18 cellular contexts compared by ENCODE assay signal in the genomic region with DNA sequence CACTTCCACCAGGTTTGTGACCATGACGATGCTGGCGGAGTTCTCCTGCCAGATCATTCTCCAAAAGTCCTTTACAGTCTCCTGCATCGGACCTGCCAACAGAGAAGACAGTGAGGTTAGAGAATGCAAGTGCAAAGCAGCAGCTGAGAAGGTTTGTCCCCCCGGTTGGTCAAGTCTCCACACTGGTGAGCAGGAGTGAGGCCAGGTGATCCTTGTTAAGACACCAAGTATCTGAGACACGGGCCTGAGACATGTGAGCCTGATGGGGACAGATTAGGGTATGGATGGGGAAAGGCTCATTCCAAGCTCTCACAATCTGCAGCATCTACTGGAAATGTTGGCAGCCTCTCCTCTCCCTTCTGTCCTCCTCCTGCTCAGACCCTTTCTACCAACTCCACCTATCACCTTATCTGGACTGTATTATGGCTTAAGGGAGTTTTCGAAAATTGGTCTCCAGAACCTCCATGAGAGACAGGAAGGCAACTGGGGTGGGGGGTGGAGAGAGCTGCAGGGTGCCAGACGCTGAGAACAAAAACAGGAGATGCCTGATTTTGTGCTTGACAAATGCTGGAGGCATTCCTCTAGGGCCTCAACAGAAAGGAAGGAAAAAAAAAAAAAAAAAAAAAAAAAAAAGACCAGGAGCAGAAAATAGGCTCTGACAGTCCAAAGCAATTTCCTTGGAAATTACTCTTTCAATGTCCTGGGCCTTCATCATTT.
DNase-seq lines count a peak whose midpoint lies in the region; ATAC-seq, FAIRE-seq and TF ChIP-seq lines count a peak whose summit lies in the region.
"Had no signal": no experiment of that assay in that cellular context is flagged by ENCODE, and none has a peak within 500 bp of the region (broad histone marks: within the 10 kb centered on the region; RNA-seq: fewer than 3 reads in every experiment).

No MANE protein-coding gene starts in this region.

- no peaks in the 10 kb centered on the region for H3K9me3 ChIP-seq in A673 (ENCODE audit: low read depth, low read length, poor library complexity, severe bottlenecking)
- H3K9me3 ChIP-seq in endodermal cell (ENCODE audit: control insufficient read depth, low read length) = no peaks in the 10 kb centered on the region
- no peaks in the 10 kb centered on the region for H3K9me3 ChIP-seq in neural progenitor cell (ENCODE audit: low read depth)
- H3K9me3 ChIP-seq in PC-9 (ENCODE audit: insufficient read depth, low read depth) = no peaks in the 10 kb centered on the region
- H3K9me3 ChIP-seq: BLaER1 treated with 17β-estradiol and CSF1 and Interleukin-3, amounts not matched to agents 10 nM and 100 nM had no signal

- no peaks in the 10 kb centered on the region for H3K27me3 Mint-ChIP-seq in endodermal cell (ENCODE audit: insufficient read depth)
- peaks cover 2% of the 10 kb centered on the region for H3K27me3 Mint-ChIP-seq in neural progenitor cell (ENCODE audit: insufficient read depth, low read depth)
- H3K27me3 Mint-ChIP-seq in activated T-cell treated with anti-CD3 and anti-CD28 coated beads, Interleukin-2, amount 50 U/mL, for 24 hours = no peaks in the 10 kb centered on the region
- H3K27me3 Mint-ChIP-seq: B cell had no signal

- H3K36me3 Mint-ChIP-seq in endodermal cell (ENCODE audit: low read depth) = no peaks in the 10 kb centered on the region
- H3K36me3 Mint-ChIP-seq in neural progenitor cell = no peaks in the 10 kb centered on the region
- H3K36me3 Mint-ChIP-seq in activated T-cell treated with anti-CD3 and anti-CD28 coated beads, Interleukin-2, amount 50 U/mL, for 24 hours (ENCODE audit: low read depth) = no peaks in the 10 kb centered on the region
- H3K36me3 Mint-ChIP-seq: CD8-positive, alpha-beta T cell had no signal

- H3K27ac Mint-ChIP-seq in endodermal cell = peak overlapping the region; percentile 14
- H3K27ac Mint-ChIP-seq in neural progenitor cell = peak overlapping the region; percentile 53
- H3K27ac Mint-ChIP-seq in activated T-cell treated with anti-CD3 and anti-CD28 coated beads, Interleukin-2, amount 50 U/mL, for 24 hours = no peak overlapping the region
- H3K27ac Mint-ChIP-seq: B cell; CD8-positive, alpha-beta T cell had no signal

- DNase-seq in A673 (ENCODE audit: low spot score) (peak; percentile 23), HTR-8/SVneo (ENCODE audit: insufficient read length, low spot score) (no peak), endodermal cell (peak; percentile 75), neural progenitor cell (ENCODE audit: low spot score) (peak; percentile 23), left colon (no peak), PC-9 (no peak)
- no peak for DNase-seq in activated T-cell treated with anti-CD3 and anti-CD28 coated beads, Interleukin-2, amount 50 U/mL, for 24 hours
- DNase-seq: 8988T; Calu3; CD8-positive, alpha-beta T cell; DMS79 treated with DMSO at 0.1 percent for 48 hours; HCEC 1CT; IMR-90 had no signal

- ATAC-seq in left colon = no peak
- no peak for ATAC-seq in activated CD4-positive, CD25-positive, alpha-beta regulatory T cell treated with anti-CD3 and anti-CD28 coated beads, Interleukin-2, amount 50 U/mL, for 24 hours
- ATAC-seq: CD8-positive, alpha-beta T cell; GM12878 had no signal

- BruUV-seq in A673 (replicated peaks; lab: Mats Ljungman, UMichigan) (no TSS peak), PC-9 (replicated peaks; lab: Mats Ljungman, UMichigan) (no TSS peak)

- H3K4me3 ChIP-seq in A673 (ENCODE audit: low read depth, low read length, poor library complexity, severe bottlenecking) (no peak overlapping the region), endodermal cell (ENCODE audit: low read length) (no peak overlapping the region), neural progenitor cell (no peak overlapping the region), PC-9 (no peak overlapping the region)
- H3K4me3 ChIP-seq: BLaER1 treated with 17β-estradiol and CSF1 and Interleukin-3, amounts not matched to agents 10 nM and 100 nM; GM12878 had no signal

- H3K4me1 ChIP-seq in A673 (ENCODE audit: insufficient read depth, low read length, poor library complexity, severe bottlenecking) (no peaks in the 10 kb centered on the region), endodermal cell (ENCODE audit: control insufficient read depth, insufficient read depth, low read length) (no peaks in the 10 kb centered on the region), neural progenitor cell (peaks cover 7% of the 10 kb centered on the region), PC-9 (replicated peaks; ENCODE audit: insufficient read depth) (no peaks in the 10 kb centered on the region)

- H2AFZ ChIP-seq in neural progenitor cell (replicated peaks) (no peak overlapping the region), PC-9 (no peak overlapping the region)

- intact Hi-C loops in A673 (cut with micrococcal nuclease; ENCODE audit: unreplicated experiment) (no loop called here), left colon (cut with DNase I, micrococcal nuclease) (no loop called here), PC-9 (cut with micrococcal nuclease; ENCODE audit: unreplicated experiment) (no loop called here)

- H3K9ac ChIP-seq in endodermal cell (ENCODE audit: extremely low read depth, low read length, poor library complexity, severe bottlenecking) = no peak overlapping the region
- H3K9ac ChIP-seq in neural progenitor cell = no peak overlapping the region
- H3K9ac ChIP-seq: BLaER1 treated with 17β-estradiol and CSF1 and Interleukin-3, amounts not matched to agents 10 nM and 100 nM had no signal

- H3K4me1 Mint-ChIP-seq in endodermal cell (peaks cover 8% of the 10 kb centered on the region), neural progenitor cell (peaks cover 9% of the 10 kb centered on the region)
- H3K4me1 Mint-ChIP-seq in activated T-cell treated with anti-CD3 and anti-CD28 coated beads, Interleukin-2, amount 50 U/mL, for 24 hours (ENCODE audit: low read depth) = no peaks in the 10 kb centered on the region
- H3K4me1 Mint-ChIP-seq: B cell had no signal

- H3K9me3 Mint-ChIP-seq in endodermal cell = no peaks in the 10 kb centered on the region
- no peaks in the 10 kb centered on the region for H3K9me3 Mint-ChIP-seq in neural progenitor cell
- H3K9me3 Mint-ChIP-seq in activated T-cell treated with anti-CD3 and anti-CD28 coated beads, Interleukin-2, amount 50 U/mL, for 24 hours = no peaks in the 10 kb centered on the region
- H3K9me3 Mint-ChIP-seq: CD8-positive, alpha-beta T cell had no signal

- H3K36me3 ChIP-seq in A673 (ENCODE audit: insufficient read depth, low read length, poor library complexity, severe bottlenecking) = no peaks in the 10 kb centered on the region
- H3K36me3 ChIP-seq in endodermal cell (ENCODE audit: control insufficient read depth, insufficient read depth, low read length) = no peaks in the 10 kb centered on the region
- no peaks in the 10 kb centered on the region for H3K36me3 ChIP-seq in neural progenitor cell
- H3K36me3 ChIP-seq in PC-9 (ENCODE audit: low read depth) = no peaks in the 10 kb centered on the region
- H3K36me3 ChIP-seq: BLaER1 treated with 17β-estradiol and CSF1 and Interleukin-3, amounts not matched to agents 10 nM and 100 nM had no signal

- no peaks in the 10 kb centered on the region for H3K9me2 ChIP-seq in PC-9 (ENCODE audit: insufficient read depth)

- no peaks in the 10 kb centered on the region for H3F3A ChIP-seq in neural progenitor cell (ENCODE audit: low read depth)
- H3F3A ChIP-seq in PC-9 (ENCODE audit: insufficient read depth, low read depth) = no peaks in the 10 kb centered on the region

- no peaks in the 10 kb centered on the region for H3K27me3 ChIP-seq in A673 (replicated peaks; ENCODE audit: insufficient read depth, low read depth, low read length, poor library complexity)
- H3K27me3 ChIP-seq in endodermal cell (ENCODE audit: control insufficient read depth, insufficient read depth, low read length, poor library complexity, severe bottlenecking) = no peaks in the 10 kb centered on the region
- H3K27me3 ChIP-seq in neural progenitor cell = no peaks in the 10 kb centered on the region
- peaks cover 61% of the 10 kb centered on the region for H3K27me3 ChIP-seq in PC-9 (ENCODE audit: insufficient read depth, low read depth)
- H3K27me3 ChIP-seq: BLaER1 treated with 17β-estradiol and CSF1 and Interleukin-3, amounts not matched to agents 10 nM and 100 nM had no signal

- CTCF ChIA-PET in A673 (lab: Charles Lee) (no interaction called here), PC-9 (lab: Charles Lee) (no interaction called here)

- no peak for TF ChIP-seq CTCF in A673 (conservative IDR thresholded peaks at IDR 0.05; ENCODE audit: low read depth, low read length)
- TF ChIP-seq CTCF in endodermal cell (conservative IDR thresholded peaks at IDR 0.05) = no peak
- TF ChIP-seq CTCF in neural progenitor cell (IDR thresholded peaks at IDR 0.05) = no peak
- no peak for TF ChIP-seq CTCF in PC-9 (conservative IDR thresholded peaks at IDR 0.05)

- peak; percentile 20 for FAIRE-seq in HTR-8/SVneo (lab: Jason Lieb, UNC)
- FAIRE-seq: GM12878 had no signal

- H3K4me2 ChIP-seq in neural progenitor cell = no peak overlapping the region
- H3K4me2 ChIP-seq in PC-9 = no peak overlapping the region
- H3K4me2 ChIP-seq: BLaER1 treated with 17β-estradiol and CSF1 and Interleukin-3, amounts not matched to agents 10 nM and 100 nM had no signal

- H3K79me2 ChIP-seq in neural progenitor cell (ENCODE audit: low read depth) (no peaks in the 10 kb centered on the region), PC-9 (ENCODE audit: low read depth) (no peaks in the 10 kb centered on the region)

- H3K27ac ChIP-seq in A673 (ENCODE audit: low read depth, low read length, poor library complexity, severe bottlenecking) = no peak overlapping the region
- no peak overlapping the region for H3K27ac ChIP-seq in endodermal cell (ENCODE audit: low read depth, low read length)
- no peak overlapping the region for H3K27ac ChIP-seq in neural progenitor cell
- no peak overlapping the region for H3K27ac ChIP-seq in PC-9
- H3K27ac ChIP-seq: BLaER1 treated with 17β-estradiol and CSF1 and Interleukin-3, amounts not matched to agents 10 nM and 100 nM; HL-60 had no signal

- H4K20me1 ChIP-seq in neural progenitor cell (ENCODE audit: low read depth) (no peaks in the 10 kb centered on the region), PC-9 (ENCODE audit: insufficient read depth) (no peaks in the 10 kb centered on the region; the same call in 1 of the 2 replicates)

- 70 to 77% methylated on average over 7 of the region's 7 CpGs for WGBS in endodermal cell (ENCODE audit: insufficient coverage in 1 of 2, insufficient read length in 1 of 2), 2 experiments

- no peak overlapping the region for H3K4me3 Mint-ChIP-seq in endodermal cell
- no peak overlapping the region for H3K4me3 Mint-ChIP-seq in neural progenitor cell
- no peak overlapping the region for H3K4me3 Mint-ChIP-seq in activated T-cell treated with anti-CD3 and anti-CD28 coated beads, Interleukin-2, amount 50 U/mL, for 24 hours
- H3K4me3 Mint-ChIP-seq: B cell; CD8-positive, alpha-beta T cell had no signal

- POLR2A ChIA-PET in A673 (lab: Charles Lee; ENCODE audit: low non-redundant PET) (no interaction called here), PC-9 (lab: Charles Lee; ENCODE audit: unreplicated experiment) (no interaction called here)

Comparison
In these comparisons a context has a peak if more than half of its experiments do, and no peak if none do; other contexts are left out.
1. DNase-seq: peak in A673 (single experiment), endodermal cell (single experiment) and neural progenitor cell (single experiment); none in HTR-8/SVneo (single experiment), activated T-cell treated with anti-CD3 and anti-CD28 coated beads, Interleukin-2, amount 50 U/mL, for 24 hours (single experiment), left colon (0 of 2) and PC-9 (0 of 2).